30 cellular contexts compared by ENCODE assay signal in the genomic region with DNA sequence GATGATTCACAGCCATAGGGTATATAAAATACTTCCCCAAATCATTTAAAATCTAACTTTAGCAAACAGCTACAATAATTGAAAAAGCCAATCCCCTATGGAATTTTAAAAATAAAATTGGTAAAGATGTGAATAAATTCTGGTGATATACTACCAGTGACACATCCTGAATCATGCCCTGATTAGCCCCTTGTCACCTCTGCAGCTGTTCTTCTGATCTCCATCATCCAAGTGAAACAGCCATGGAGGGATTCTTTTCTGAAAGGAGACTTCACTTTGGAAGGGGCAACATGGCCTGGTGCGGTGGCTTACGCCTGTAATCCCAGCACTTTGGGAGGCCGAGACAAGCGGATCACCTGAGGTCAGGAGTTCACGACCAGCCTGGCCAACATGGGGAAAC.
"Had no signal": no experiment of that assay in that cellular context is flagged by ENCODE, and none has a peak within 500 bp of the region (broad histone marks: within the 10 kb centered on the region; RNA-seq: fewer than 3 reads in every experiment).

No MANE protein-coding gene starts in this region.

- H3K27me3 Mint-ChIP-seq: naive thymus-derived CD8-positive, alpha-beta T cell; progenitor cell of endocrine pancreas; stimulated activated memory B cell treated with anti-CD40 and anti-IgM and Interleukin-4, amounts not matched to agents 10 μg/mL and 1 μg/mL and 100 μg/mL, for 72 hours; stimulated activated naive CD8-positive, alpha-beta T cell treated with anti-CD3 and anti-CD28 coated beads, Interleukin-15, amount 100 ng/mL, for 72 hours; type B pancreatic cell had no signal

- H3K9me3 ChIP-seq: ovary, psoas muscle, right lobe of liver, sigmoid colon, spleen, suprapubic skin, testis, tibial artery, transverse colon, upper lobe of right lung, uterus had no signal

- H3K36me3 Mint-ChIP-seq: neural progenitor cell, type B pancreatic cell had no signal

- H3K27ac Mint-ChIP-seq: naive thymus-derived CD8-positive, alpha-beta T cell; nephron; neural progenitor cell; progenitor cell of endocrine pancreas; stimulated activated memory B cell treated with anti-CD40 and anti-IgM and Interleukin-4, amounts not matched to agents 10 μg/mL and 1 μg/mL and 100 μg/mL, for 72 hours; stimulated activated naive CD8-positive, alpha-beta T cell treated with anti-CD3 and anti-CD28 coated beads, Interleukin-15, amount 100 ng/mL, for 72 hours; type B pancreatic cell had no signal

- H3K4me2 ChIP-seq: neural progenitor cell, smooth muscle cell had no signal

- ATAC-seq: naive thymus-derived CD8-positive, alpha-beta T cell; psoas muscle; right cardiac atrium; right lobe of liver; stimulated activated memory B cell treated with anti-CD40 and anti-IgM and Interleukin-4, amounts not matched to agents 10 μg/mL and 1 μg/mL and 100 μg/mL, for 72 hours; stimulated activated naive CD8-positive, alpha-beta T cell treated with anti-CD3 and anti-CD28 coated beads, Interleukin-15, amount 100 ng/mL, for 72 hours; stimulated activated naive CD8-positive, alpha-beta T cell treated with anti-CD3 and anti-CD28 coated beads, Interleukin-15, Interleukin-2, amounts not matched to agents 100 U/mL and 50 U/mL, for 24 hours; upper lobe of right lung had no signal

- H3K4me3 ChIP-seq: neural progenitor cell, ovary, psoas muscle, right lobe of liver, sigmoid colon, skin epidermis, smooth muscle cell, spleen, suprapubic skin, testis, tibial artery, transverse colon, upper lobe of right lung, uterus had no signal

- H2AFZ ChIP-seq: neural progenitor cell, parathyroid adenoma had no signal

- H3K27me3 ChIP-seq: neural progenitor cell, ovary, right lobe of liver, sigmoid colon, spleen, suprapubic skin, testis, tibial artery, transverse colon, upper lobe of right lung, uterus had no signal

- H3K4me1 Mint-ChIP-seq: nephron; neural progenitor cell; stimulated activated naive CD8-positive, alpha-beta T cell treated with anti-CD3 and anti-CD28 coated beads, Interleukin-15, amount 100 ng/mL, for 72 hours had no signal

- H3K79me2 ChIP-seq: parathyroid adenoma had no signal

- H3K9me3 Mint-ChIP-seq: naive thymus-derived CD8-positive, alpha-beta T cell; nephron; neural progenitor cell; stimulated activated memory B cell treated with anti-CD40 and anti-IgM and Interleukin-4, amounts not matched to agents 10 μg/mL and 1 μg/mL and 100 μg/mL, for 72 hours; stimulated activated naive CD8-positive, alpha-beta T cell treated with anti-CD3 and anti-CD28 coated beads, Interleukin-15, amount 100 ng/mL, for 72 hours; type B pancreatic cell had no signal

- H3K9ac ChIP-seq: neural progenitor cell, parathyroid adenoma had no signal

- DNase-seq: naive thymus-derived CD8-positive, alpha-beta T cell; occipital lobe; ovary; psoas muscle; right cardiac atrium; right lobe of liver; sigmoid colon; spleen; stimulated activated CD4-positive, alpha-beta T cell treated with anti-CD3 and anti-CD28 coated beads, Interleukin-12 subunit alpha, Interleukin-12 subunit beta, amount 100 ng/mL, for 4 hours; stimulated activated CD4-positive, alpha-beta T cell treated with anti-CD3 and anti-CD28 coated beads, Interleukin-1b, Interleukin-23, amount 100 ng/mL, for 48 hours; stimulated activated CD4-positive, alpha-beta T cell treated with anti-CD3 and anti-CD28 coated beads, Interleukin-4, amount 100 ng/mL, for 1 hour; stimulated activated CD4-positive, alpha-beta T cell treated with anti-CD3 and anti-CD28 coated beads, Interleukin-4, amount 100 ng/mL, for 4 hours; stimulated activated CD8-positive, alpha-beta memory T cell treated with anti-CD3 and anti-CD28 coated beads, Interleukin-4, amount 100 ng/mL, for 48 hours; stimulated activated naive CD4-positive, alpha-beta T cell; stimulated activated naive CD8-positive, alpha-beta T cell treated with anti-CD3 and anti-CD28 coated beads, Interleukin-15, amount 100 ng/mL, for 72 hours; stimulated activated naive CD8-positive, alpha-beta T cell treated with anti-CD3 and anti-CD28 coated beads, Interleukin-15, Interleukin-2, amounts not matched to agents 100 U/mL and 50 U/mL, for 24 hours; testis; tibial artery; transverse colon; upper lobe of right lung; uterus had no signal

- H3K4me3 Mint-ChIP-seq: naive thymus-derived CD8-positive, alpha-beta T cell; nephron; neural progenitor cell; stimulated activated memory B cell treated with anti-CD40 and anti-IgM and Interleukin-4, amounts not matched to agents 10 μg/mL and 1 μg/mL and 100 μg/mL, for 72 hours; stimulated activated naive CD8-positive, alpha-beta T cell treated with anti-CD3 and anti-CD28 coated beads, Interleukin-15, amount 100 ng/mL, for 72 hours; type B pancreatic cell had no signal

- H3K4me1 ChIP-seq: neural progenitor cell, parathyroid adenoma, psoas muscle, right lobe of liver, sigmoid colon, suprapubic skin, testis, transverse colon, upper lobe of right lung, uterus had no signal

- H3K36me3 ChIP-seq: neural progenitor cell, ovary, right lobe of liver, sigmoid colon, spleen, suprapubic skin, tibial artery, transverse colon, upper lobe of right lung, uterus had no signal

- H3K27ac ChIP-seq: neural progenitor cell, ovary, parathyroid adenoma, psoas muscle, right lobe of liver, sigmoid colon, skin epidermis, spleen, suprapubic skin, testis, tibial artery, transverse colon, upper lobe of right lung, uterus had no signal
